Comparison of ENCODE assay signal across 29 cellular contexts in genomic region chr5:124302504-124302903, GRCh38.
DNase-seq lines count a peak whose midpoint lies in the region; ATAC-seq, FAIRE-seq and TF ChIP-seq lines count a peak whose summit lies in the region.
"Had no signal": no experiment of that assay in that cellular context is flagged by ENCODE, and none has a peak within 500 bp of the region (broad histone marks: within the 10 kb centered on the region; RNA-seq: fewer than 3 reads in every experiment).

No MANE protein-coding gene starts in this region.

- no peak for FAIRE-seq in astrocyte (lab: Jason Lieb, UNC)
- FAIRE-seq: H54 had no signal

- no peaks in the 10 kb centered on the region for H4K20me1 ChIP-seq in GM23248 (ENCODE audit: insufficient read depth)
- H4K20me1 ChIP-seq in astrocyte (ENCODE audit: insufficient read depth, low read length), result no peaks in the 10 kb centered on the region
- H4K20me1 ChIP-seq: BLaER1 had no signal

- H3K9me3 ChIP-seq in GM23248 (ENCODE audit: low read depth) (no peaks in the 10 kb centered on the region), astrocyte (ENCODE audit: insufficient read depth, low read depth, low read length) (no peaks in the 10 kb centered on the region)
- H3K9me3 ChIP-seq: BLaER1, testis had no signal

- H3K27ac ChIP-seq in GM23248, result no peak overlapping the region
- no peak overlapping the region for H3K27ac ChIP-seq in astrocyte (ENCODE audit: low read depth, low read length)
- H3K27ac ChIP-seq in rectal smooth muscle tissue (ENCODE audit: low read depth, low read length), result peak overlapping the region; percentile 27
- H3K27ac ChIP-seq: BLaER1, HL-60, testis, VCaP had no signal

- peak overlapping the region; percentile 86 for H3K27ac Mint-ChIP-seq in astrocyte (ENCODE audit: unreplicated experiment)
- H3K27ac Mint-ChIP-seq in WTC11, result no peak overlapping the region
- H3K27ac Mint-ChIP-seq in nephron progenitor cell, result no peak overlapping the region
- H3K27ac Mint-ChIP-seq: activated CD4-positive, alpha-beta T cell treated with anti-CD3 and anti-CD28 coated beads, Interleukin-2, amount 10 ng/mL, durations not matched to agents 7 days and 5 days; activated T-helper 1 cell treated with anti-CD3 and anti-CD28 coated beads, Interleukin-12 subunit alpha, Interleukin-12 subunit beta, Interleukin-2, Interleukin-4 antibody, amounts not matched to agents 30 ng/mL and 10 ng/mL and 1 ng/mL, durations not matched to agents 14 hours and 24 hours and 36 hours; IgD-negative memory B cell; naive B cell had no signal

- H3K9me3 Mint-ChIP-seq in astrocyte (ENCODE audit: unreplicated experiment) (peaks cover 2% of the 10 kb centered on the region), WTC11 (no peaks in the 10 kb centered on the region), nephron progenitor cell (peaks cover 5% of the 10 kb centered on the region)
- H3K9me3 Mint-ChIP-seq: activated CD4-positive, alpha-beta T cell treated with anti-CD3 and anti-CD28 coated beads, Interleukin-2, amount 10 ng/mL, durations not matched to agents 7 days and 5 days; activated T-helper 1 cell treated with anti-CD3 and anti-CD28 coated beads, Interleukin-12 subunit alpha, Interleukin-12 subunit beta, Interleukin-2, Interleukin-4 antibody, amounts not matched to agents 30 ng/mL and 10 ng/mL and 1 ng/mL, durations not matched to agents 14 hours and 24 hours and 36 hours; IgD-negative memory B cell; naive B cell had no signal

- H3K27me3 ChIP-seq in GM23248 (replicated peaks; ENCODE audit: insufficient read depth) (no peaks in the 10 kb centered on the region), astrocyte (ENCODE audit: insufficient read depth, low read length) (no peaks in the 10 kb centered on the region), rectal smooth muscle tissue (ENCODE audit: control insufficient read depth, insufficient read depth, low read length) (no peaks in the 10 kb centered on the region)
- H3K27me3 ChIP-seq: BLaER1, testis had no signal

- no peak for TF ChIP-seq CTCF in astrocyte (IDR thresholded peaks at IDR 0.05; ENCODE audit: insufficient read depth, low read depth, low read length)
- no peak for TF ChIP-seq CTCF in fibroblast of villous mesenchyme (IDR thresholded peaks at IDR 0.05; ENCODE audit: insufficient read depth, low read depth, low read length)
- no peak for TF ChIP-seq CTCF in WTC11 (IDR thresholded peaks at IDR 0.05)
- TF ChIP-seq CTCF in nephron progenitor cell (IDR thresholded peaks at IDR 0.05), result no peak

- DNase-seq in GM23248 (peak; percentile 42), astrocyte (ENCODE audit: low read depth) (peak; percentile 26), fibroblast of villous mesenchyme (ENCODE audit: low read depth) (peak; percentile 70), WTC11 (ENCODE audit: low spot score) (no peak), nephron progenitor cell (no peak), NCI-H774 (lab: John Stamatoyannopoulos, UW) (no peak)
- DNase-seq: activated CD4-positive, alpha-beta T cell treated with anti-CD3 and anti-CD28 coated beads, Interleukin-2, amount 10 ng/mL, durations not matched to agents 7 days and 5 days; activated naive CD4-positive, alpha-beta T cell treated with anti-CD3 and anti-CD28 coated beads, Interleukin-2, amount 50 U/mL, for 16 hours; anterior cingulate cortex; COR-L47; DMS79 treated with DMSO at 0.1 percent for 48 hours; naive B cell; NCI-H1417; NCI-H2081 treated with DMSO at 0.1 percent for 48 hours; NCI-H345; retina; stimulated activated CD4-positive, alpha-beta T cell treated with anti-CD3 and anti-CD28 coated beads, Interleukin-12 subunit alpha, Interleukin-12 subunit beta, amount 100 ng/mL, for 4 hours; stimulated activated CD4-positive, alpha-beta T cell treated with anti-CD3 and anti-CD28 coated beads, Interleukin-4, amount 100 ng/mL, for 4 hours; stimulated activated naive CD4-positive, alpha-beta T cell; testis had no signal

- in situ Hi-C loops in GM23248 (cut with MboI), result no loop called here

- CTCF ChIA-PET in WTC11 (lab: Charles Lee), result no interaction called here

- H3K36me3 Mint-ChIP-seq in astrocyte (ENCODE audit: low read depth, unreplicated experiment) (no peaks in the 10 kb centered on the region), WTC11 (peaks cover 5% of the 10 kb centered on the region), nephron progenitor cell (ENCODE audit: low read depth) (no peaks in the 10 kb centered on the region)
- H3K36me3 Mint-ChIP-seq: IgD-negative memory B cell, naive B cell had no signal

- H3K36me3 ChIP-seq in GM23248 (ENCODE audit: low read depth) (no peaks in the 10 kb centered on the region), astrocyte (ENCODE audit: insufficient read depth, low read length) (no peaks in the 10 kb centered on the region), rectal smooth muscle tissue (ENCODE audit: control insufficient read depth, insufficient read depth, low read length) (no peaks in the 10 kb centered on the region)
- H3K36me3 ChIP-seq: BLaER1 had no signal

- no peak overlapping the region for H3K4me3 ChIP-seq in GM23248
- no peak overlapping the region for H3K4me3 ChIP-seq in astrocyte (ENCODE audit: insufficient read depth, low read depth, low read length)
- no peak overlapping the region for H3K4me3 ChIP-seq in fibroblast of villous mesenchyme (ENCODE audit: low read depth, low read length)
- H3K4me3 ChIP-seq in rectal smooth muscle tissue (ENCODE audit: low read length), result no peak overlapping the region
- H3K4me3 ChIP-seq: BLaER1, lung, testis had no signal

- no peaks in the 10 kb centered on the region for H3K9me2 ChIP-seq in GM23248 (ENCODE audit: insufficient read depth)

- H3K4me1 Mint-ChIP-seq in astrocyte (ENCODE audit: low read depth, unreplicated experiment) (peaks cover 20% of the 10 kb centered on the region), WTC11 (0 out of 2 replicates have a peak, but pooled peaks cover 11% of the 10 kb centered on the region), nephron progenitor cell (peaks cover 5% of the 10 kb centered on the region)
- H3K4me1 Mint-ChIP-seq: activated CD4-positive, alpha-beta T cell treated with anti-CD3 and anti-CD28 coated beads, Interleukin-2, amount 10 ng/mL, durations not matched to agents 7 days and 5 days; IgD-negative memory B cell; naive B cell had no signal

- H3K4me1 ChIP-seq in GM23248 (ENCODE audit: insufficient read depth) (peaks cover 18% of the 10 kb centered on the region), astrocyte (ENCODE audit: insufficient read depth, low read length) (peaks cover 6% of the 10 kb centered on the region), rectal smooth muscle tissue (ENCODE audit: control insufficient read depth, insufficient read depth, low read length) (peaks cover 15% of the 10 kb centered on the region)
- H3K4me1 ChIP-seq: BLaER1, testis had no signal

- H2AFZ ChIP-seq in GM23248 (no peak overlapping the region), astrocyte (ENCODE audit: low read depth, low read length) (no peak overlapping the region)

- H3F3A ChIP-seq in GM23248 (ENCODE audit: insufficient read depth), result peaks cover 13% of the 10 kb centered on the region; the same call in 1 of the 2 replicates

- H3K4me3 Mint-ChIP-seq in astrocyte (ENCODE audit: unreplicated experiment), result no peak overlapping the region
- H3K4me3 Mint-ChIP-seq in WTC11, result no peak overlapping the region
- H3K4me3 Mint-ChIP-seq in nephron progenitor cell, result no peak overlapping the region
- H3K4me3 Mint-ChIP-seq: activated CD4-positive, alpha-beta T cell treated with anti-CD3 and anti-CD28 coated beads, Interleukin-2, amount 10 ng/mL, durations not matched to agents 7 days and 5 days; activated T-helper 1 cell treated with anti-CD3 and anti-CD28 coated beads, Interleukin-12 subunit alpha, Interleukin-12 subunit beta, Interleukin-2, Interleukin-4 antibody, amounts not matched to agents 30 ng/mL and 10 ng/mL and 1 ng/mL, durations not matched to agents 14 hours and 24 hours and 36 hours; IgD-negative memory B cell; naive B cell had no signal

- POLR2A ChIA-PET in WTC11 (lab: Charles Lee), result no interaction called here

- H3K79me2 ChIP-seq in GM23248 (ENCODE audit: insufficient read depth) (no peaks in the 10 kb centered on the region), astrocyte (ENCODE audit: insufficient read depth, low read length) (no peaks in the 10 kb centered on the region)

- ATAC-seq in WTC11, result no peak
- ATAC-seq in GM18907 (IDR thresholded peaks at IDR 0.05; ENCODE audit: unreplicated experiment), result no peak

- WGBS in GM23248 (ENCODE audit: low coverage in 1 of 2, low lambda C conversion rate in 2 of 2, missing lambda C conversion rate in 2 of 2), 2 experiments, result 23 to 28% methylated on average over 2 of the region's 2 CpGs

- H3K27me3 Mint-ChIP-seq in astrocyte (ENCODE audit: low read depth, unreplicated experiment) (no peaks in the 10 kb centered on the region), WTC11 (ENCODE audit: low read depth) (no peaks in the 10 kb centered on the region), nephron progenitor cell (ENCODE audit: low read depth, poor library complexity) (peaks cover 3% of the 10 kb centered on the region)
- H3K27me3 Mint-ChIP-seq: activated CD4-positive, alpha-beta T cell treated with anti-CD3 and anti-CD28 coated beads, Interleukin-2, amount 10 ng/mL, durations not matched to agents 7 days and 5 days; IgD-negative memory B cell had no signal

- H3K4me2 ChIP-seq in GM23248 (ENCODE audit: unreplicated experiment) (no peak overlapping the region), astrocyte (ENCODE audit: low read length) (no peak overlapping the region)
- H3K4me2 ChIP-seq: BLaER1 had no signal

- H3K9ac ChIP-seq in GM23248 (no peak overlapping the region), astrocyte (ENCODE audit: low read length) (no peak overlapping the region), rectal smooth muscle tissue (ENCODE audit: low read length) (no peak overlapping the region)
- H3K9ac ChIP-seq: BLaER1 had no signal

TF ChIP-seq in WTC11, 78 proteins besides CTCF, POLR2A, EP300 and RAD21 (continues in another document):
- TF ChIP-seq MXD4 (CRISPR knock-in tag; IDR thresholded peaks at IDR 0.05; ENCODE audit: borderline replicate concordance) (no peak), GRHL2 (CRISPR knock-in tag; IDR thresholded peaks at IDR 0.05; ENCODE audit: insufficient replicate concordance, severe bottlenecking) (no peak), SP1 (CRISPR knock-in tag; conservative IDR thresholded peaks at IDR 0.05) (no peak), CREM (CRISPR knock-in tag; IDR thresholded peaks at IDR 0.05) (no peak), TP53 (CRISPR knock-in tag; IDR thresholded peaks at IDR 0.05) (no peak), PRRX2 (CRISPR knock-in tag; IDR thresholded peaks at IDR 0.05) (no peak)

Comparison
In these comparisons a context has a peak if more than half of its experiments do, and no peak if none do; other contexts are left out.
1. DNase-seq: peak in GM23248 (single experiment), astrocyte (single experiment) and fibroblast of villous mesenchyme (single experiment); none in WTC11 (single experiment), nephron progenitor cell (single experiment) and NCI-H774 (single experiment).